ENCODE assay signal across 13 cellular contexts in genomic region chr5:96338624-96339023, GRCh38.
DNase-seq lines count a peak whose midpoint lies in the region; ATAC-seq and TF ChIP-seq lines count a peak whose summit lies in the region.
"Had no signal": no experiment of that assay in that cellular context is flagged by ENCODE, and none has a peak within 500 bp of the region (broad histone marks: within the 10 kb centered on the region; RNA-seq: fewer than 3 reads in every experiment).

No MANE protein-coding gene starts in this region.

- no peak for TF ChIP-seq POLR2A in transverse colon (IDR thresholded peaks at IDR 0.05)

- 60% methylated on average over 3 of the region's 3 CpGs; no CpG with 5 or more reads in 1 of the 2 donors for WGBS in transverse colon (ENCODE audit: low coverage in 1 of 2), 2 donors

- H3K9me3 ChIP-seq in mucosa of descending colon (no peaks in the 10 kb centered on the region), transverse colon (no peaks in the 10 kb centered on the region)

- intact Hi-C loops in mucosa of descending colon (cut with DNase I, micrococcal nuclease) (loop anchor here (5.0 to 10.0 kb wide), 3 partner anchors 374 to 481 kb away; partner anchors contain the start of gene ELL2 (in 1 of the 2)), transverse colon (cut with DNase I; ENCODE audit: low total_unique reads) (loop anchor here (5.0 to 10.0 kb wide), 3 partner anchors 384 to 704 kb away; no protein-coding TSS in a partner anchor)

- no peaks in the 10 kb centered on the region for H3K27me3 ChIP-seq in transverse colon

- H3K4me3 ChIP-seq in mucosa of descending colon = no peak overlapping the region
- H3K4me3 ChIP-seq in transverse colon = no peak overlapping the region

- in situ Hi-C loops in transverse colon (cut with MboI; ENCODE audit: low pct_ligation_motif_present in 1 of 4, low pct_unique_long_range_greater_than_20kb in 1 of 4, low sequenced_read_pairs in 3 of 4) = loop anchor here (5.0 to 25.0 kb wide), 5 partner anchors 376 to 701 kb away; partner anchors contain the start of genes ELL2 (in 1 of the 4) and RFESD (in 1 of the 4)

- H3K4me1 ChIP-seq in mucosa of descending colon (ENCODE audit: low read depth) (no peaks in the 10 kb centered on the region), transverse colon (peaks cover 0 to 24% (median 12%) of the 10 kb centered on the region in 4 donors)

- ATAC-seq in mucosa of descending colon (peak; percentile 83), GM18502 (IDR thresholded peaks at IDR 0.05; ENCODE audit: poor library complexity, unreplicated experiment) (no peak), HG03135 (IDR thresholded peaks at IDR 0.05; ENCODE audit: unreplicated experiment) (no peak)
- ATAC-seq: activated T-cell treated with anti-CD3 and anti-CD28 coated beads, Interleukin-2, amount 50 U/mL, for 72 hours; natural killer cell treated with Interleukin-12 subunit alpha and Interleukin-12 subunit beta and Interleukin-15 and Interleukin-18, amount 100 ng/mL, for 72 hours; stimulated activated memory B cell treated with anti-CD40 and anti-IgM and Interleukin-4, amounts not matched to agents 10 μg/mL and 1 μg/mL and 100 μg/mL, for 72 hours had no signal

- DNase-seq in NCI-H69 (lab: John Stamatoyannopoulos, UW) (peak; percentile 50), fibroblast of the conjunctiva (ENCODE audit: low read depth) (peak; percentile 47), mucosa of descending colon (peak in 2 of 3 donors; percentile 35 to 55), transverse colon (peak; percentile 40)
- no peak for DNase-seq in stimulated activated CD4-positive, alpha-beta T cell treated with anti-CD3 and anti-CD28 coated beads, Interleukin-12 subunit alpha, Interleukin-12 subunit beta, amount 100 ng/mL, for 4 hours
- DNase-seq: activated T-cell treated with anti-CD3 and anti-CD28 coated beads, Interleukin-2, amount 50 U/mL, for 72 hours; COR-L47; NCI-H1105 treated with DMSO at 0.1 percent for 48 hours; NCI-H526 had no signal

- TF ChIP-seq CTCF in mucosa of descending colon (IDR thresholded peaks at IDR 0.05) (no peak), transverse colon (IDR thresholded peaks at IDR 0.05) (no peak)

- H3K36me3 ChIP-seq in mucosa of descending colon (ENCODE audit: low read depth) (no peaks in the 10 kb centered on the region), transverse colon (no peaks in the 10 kb centered on the region)

- H3K27ac ChIP-seq in transverse colon = peak overlapping the region; percentile 15 to 53 (median 40)

- no peak for TF ChIP-seq EP300 in transverse colon (IDR thresholded peaks at IDR 0.05; ENCODE audit: low read depth)
